In the genomic region with DNA sequence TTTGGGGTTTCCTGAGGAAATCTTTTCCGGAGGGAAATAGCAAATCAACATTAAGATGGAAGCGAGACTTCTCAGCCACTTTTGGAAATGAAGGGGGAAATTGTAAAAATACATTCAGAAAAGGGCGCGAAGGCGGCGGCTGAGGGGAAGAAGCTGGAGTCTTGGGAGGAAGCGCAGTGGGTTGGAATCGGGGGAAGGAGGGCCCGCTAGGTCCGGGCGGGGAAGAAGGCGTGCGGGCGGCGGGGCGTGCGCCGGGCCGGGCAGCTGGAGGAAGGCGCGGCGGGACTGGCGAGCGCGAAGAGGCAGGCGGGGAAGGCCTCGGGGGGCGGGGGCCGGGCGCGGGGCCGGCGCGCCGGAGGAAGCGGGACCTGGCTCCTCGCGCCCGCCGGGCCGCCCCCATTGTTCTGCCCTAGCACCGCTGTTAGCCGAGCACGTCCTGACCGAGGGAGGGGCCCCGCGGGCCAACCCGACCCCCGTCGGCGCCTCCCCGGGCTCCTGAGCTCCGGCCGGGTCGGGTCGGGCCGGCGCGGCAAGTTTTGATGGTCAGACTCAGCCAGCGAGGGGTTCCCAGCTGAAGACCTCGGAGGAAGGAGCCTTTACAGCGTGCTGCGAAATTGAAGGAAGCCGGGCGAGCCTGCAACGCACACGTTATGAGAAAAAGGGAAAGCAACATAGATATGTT, we compare ENCODE assay signal across 8 cellular contexts. TPM values are rescaled to one million over a fixed set of nuclear protein-coding genes. Genes with fewer than 3 reads are reported as not detected.
A peak's percentile ranks its signal among the peaks of the same experiment; 100 is the strongest.
DNase-seq lines count a peak whose midpoint lies in the region; ATAC-seq, FAIRE-seq and TF ChIP-seq lines count a peak whose summit lies in the region.

No MANE protein-coding gene starts in this region.

- no peak for FAIRE-seq in HepG2 (lab: Jason Lieb, UNC)

- intact Hi-C loops in dendritic cell treated with granulocyte-macrophage colony-stimulating factor and Interleukin-4, amounts not matched to agents 40 ng/mL and 50 ng/mL, for 4 days (cut with micrococcal nuclease): loop anchor here (1.0 to 10.0 kb wide), 5 partner anchors 7 to 1188 kb away; a partner anchor contains a TSS
- intact Hi-C loops in HepG2 (cut with micrococcal nuclease; ENCODE audit: unreplicated experiment): no loop called here

- no peaks in the 10 kb centered on the region for H3K36me3 Mint-ChIP-seq in WTC11
- peaks cover 11% of the 10 kb centered on the region for H3K36me3 Mint-ChIP-seq in dendritic cell treated with granulocyte-macrophage colony-stimulating factor and Interleukin-4, amounts not matched to agents 40 ng/mL and 50 ng/mL, for 4 days (ENCODE audit: low read depth)

- H3K4me1 Mint-ChIP-seq in WTC11: peaks cover 47% of the 10 kb centered on the region
- H3K4me1 Mint-ChIP-seq in dendritic cell treated with granulocyte-macrophage colony-stimulating factor and Interleukin-4, amounts not matched to agents 40 ng/mL and 50 ng/mL, for 4 days (ENCODE audit: low read depth): peaks cover 30% of the 10 kb centered on the region

- H3K4me3 Mint-ChIP-seq in WTC11: peak overlapping the region; percentile 86
- peak overlapping the region; percentile 82 for H3K4me3 Mint-ChIP-seq in dendritic cell treated with granulocyte-macrophage colony-stimulating factor and Interleukin-4, amounts not matched to agents 40 ng/mL and 50 ng/mL, for 4 days

- no peaks in the 10 kb centered on the region for H3K27me3 Mint-ChIP-seq in WTC11 (ENCODE audit: low read depth)
- H3K27me3 Mint-ChIP-seq in dendritic cell treated with granulocyte-macrophage colony-stimulating factor and Interleukin-4, amounts not matched to agents 40 ng/mL and 50 ng/mL, for 4 days: peaks cover 5% of the 10 kb centered on the region

- H3K4me2 ChIP-seq in HepG2 (ENCODE audit: low read depth, low read length): peak overlapping the region; percentile 85

- no peak overlapping the region for H2AFZ ChIP-seq in HepG2 (ENCODE audit: low read length)

- peak; percentile 38 for DNase-seq in NCI-H1105 treated with DMSO at 0.1 percent for 48 hours (lab: John Stamatoyannopoulos, UW)
- DNase-seq in NCI-H1105 (lab: John Stamatoyannopoulos, UW): no peak
- peak; percentile 78 for DNase-seq in WTC11 (ENCODE audit: low spot score)
- peak; percentile 70 for DNase-seq in HepG2 (ENCODE audit: low spot score)
- DNase-seq in stimulated activated CD4-positive, alpha-beta T cell treated with anti-CD3 and anti-CD28 coated beads, Interleukin-4, amount 100 ng/mL, for 24 hours: peak; percentile 40
- no peak for DNase-seq in NOMO-1 treated with DMSO at 0.1 percent for 48 hours (lab: John Stamatoyannopoulos, UW; ENCODE audit: unreplicated experiment)

- WGBS in HUES64: under 1% methylated on average over 67 of the region's 67 CpGs
- under 1% methylated on average over 41 of the region's 67 CpGs for WGBS in HepG2 (ENCODE audit: low lambda C conversion rate)

- H3K9me3 Mint-ChIP-seq in WTC11: no peaks in the 10 kb centered on the region
- H3K9me3 Mint-ChIP-seq in dendritic cell treated with granulocyte-macrophage colony-stimulating factor and Interleukin-4, amounts not matched to agents 40 ng/mL and 50 ng/mL, for 4 days: no peaks in the 10 kb centered on the region

- ATAC-seq in WTC11 (peak; percentile 14), HepG2 (peak; percentile 68)

- TF ChIP-seq RAD21 in HepG2 (CRISPR knock-in tag; IDR thresholded peaks at IDR 0.05): peak; percentile 51

- peaks cover 64% of the 10 kb centered on the region for H3K4me1 ChIP-seq in HUES64 (ENCODE audit: insufficient read depth, low read length)
- peaks cover 41% of the 10 kb centered on the region for H3K4me1 ChIP-seq in HepG2 (ENCODE audit: insufficient read depth, low read length)

- in situ Hi-C loops in HepG2 (cut with HindIII; ENCODE audit: extremely low pct_ligation_motif_present, low pct_unique_long_range_greater_than_20kb): no loop called here

- CTCF ChIA-PET in WTC11 (lab: Charles Lee): interaction anchor here (0.7 to 1.7 kb wide), 3 partner anchors 9 to 427 kb away, joined by 3 to 5 read pairs (median 4); no protein-coding TSS in a partner anchor
- CTCF ChIA-PET in HepG2 (lab: Yijun Ruan, JAX; ENCODE audit: low intra/inter-chr PET ratio, low total read pairs): interaction anchor here (2.7 kb wide), 1 partner anchor 31 kb away, joined by 6 read pairs; no protein-coding TSS in a partner anchor

- TF ChIP-seq CTCF in WTC11 (IDR thresholded peaks at IDR 0.05): no peak
- TF ChIP-seq CTCF in HepG2 (CRISPR knock-in tag; IDR thresholded peaks at IDR 0.05): no peak

- peak overlapping the region; percentile 74 for H3K4me3 ChIP-seq in HUES64 (ENCODE audit: low read length)
- H3K4me3 ChIP-seq in HepG2 (replicated peaks in 1 of 3; ENCODE audit: insufficient read depth in 1 of 3, low read depth in 2 of 3, low read length in 3 of 3): peak overlapping the region; percentile 51 to 79 (median 77)

- no peaks in the 10 kb centered on the region for H3K9me3 ChIP-seq in HUES64 (ENCODE audit: insufficient read depth, low read depth, low read length)
- H3K9me3 ChIP-seq in HepG2 (ENCODE audit: low read length): no peaks in the 10 kb centered on the region

- H3K9ac ChIP-seq in HUES64 (ENCODE audit: low read depth, low read length) (peak overlapping the region; percentile 98), HepG2 (ENCODE audit: insufficient read depth, low read depth, low read length) (peak overlapping the region; percentile 92)

- peaks cover 45% of the 10 kb centered on the region for H3K79me2 ChIP-seq in HepG2 (ENCODE audit: insufficient read depth, low read length)

- BruUV-seq in HepG2 (replicated peaks; lab: Mats Ljungman, UMichigan): no TSS peak

- H3K27ac ChIP-seq in HUES64 (ENCODE audit: low read depth, low read length) (peak overlapping the region; percentile 100), HepG2 (ENCODE audit: extremely low read length, insufficient read depth, low read length) (peak overlapping the region; percentile 95)

- 0 out of 4 replicates have a peak, but pooled peaks of 1 of the 2 experiments have one; percentile 37 for TF ChIP-seq EP300 in HepG2 (IDR thresholded peaks at IDR 0.05; ENCODE audit: low read depth in 2 of 2, low read length in 2 of 2)
- TF ChIP-seq EP300 in HepG2 (CRISPR knock-in tag; IDR thresholded peaks at IDR 0.05; ENCODE audit: borderline replicate concordance): no peak

- H3K27me3 ChIP-seq in HUES64 (ENCODE audit: insufficient read depth, low read length) (no peaks in the 10 kb centered on the region), HepG2 (ENCODE audit: control insufficient read depth in 1 of 2, insufficient read depth in 2 of 2, low read length in 2 of 2) (no peaks in the 10 kb centered on the region)

- no peaks in the 10 kb centered on the region for H3K36me3 ChIP-seq in HUES64 (ENCODE audit: insufficient read depth, low read length)
- H3K36me3 ChIP-seq in HepG2 (replicated peaks in 1 of 2; ENCODE audit: control insufficient read depth in 1 of 2, insufficient read depth in 2 of 2, low read length in 2 of 2): no peaks in the 10 kb centered on the region

- peak overlapping the region; percentile 99 for H3K27ac Mint-ChIP-seq in WTC11
- H3K27ac Mint-ChIP-seq in dendritic cell treated with granulocyte-macrophage colony-stimulating factor and Interleukin-4, amounts not matched to agents 40 ng/mL and 50 ng/mL, for 4 days: peak overlapping the region; percentile 97

- TF ChIP-seq POLR2A in HepG2 (IDR thresholded peaks at IDR 0.05; ENCODE audit: insufficient read depth in 1 of 2, low read depth in 2 of 2, low read length in 2 of 2): peak in 1 of 2 experiments; percentile 49; a peak in 1 of 4 replicates

- no peaks in the 10 kb centered on the region for H4K20me1 ChIP-seq in HepG2 (ENCODE audit: insufficient read depth, low read length)

- POLR2A ChIA-PET in WTC11 (lab: Charles Lee): interaction anchor here (0.6 to 5.1 kb wide), 12 partner anchors 9 to 405 kb away, joined by 3 to 155 read pairs (median 6); no protein-coding TSS in a partner anchor
- POLR2A ChIA-PET in HepG2 (lab: Yijun Ruan, JAX): interaction anchor here (0.7 to 5.0 kb wide), 12 partner anchors 9 to 198 kb away, joined by 3 to 294 read pairs (median 10); no protein-coding TSS in a partner anchor

RNA-seq across cellular contexts. Expression of a gene that starts 1.6 kb away (rescaled TPM):
- polyA plus RNA-seq in HUES64 (2013, experiment 1 of 2): 7.8 TPM
- 13.9 TPM for polyA plus RNA-seq in HUES64 (2013, experiment 2 of 2)
- total RNA-seq in WTC11 (2021): 9.4 to 12.9 TPM (median 11.8 TPM) in 3 replicates
- total RNA-seq in HepG2 (2016; rRNA removed; fragmentation: Illumina TruSeq; extraction: Trizol): 1.4 and 1.5 TPM in 2 replicates
- total RNA-seq in HepG2 (2016; cell fraction: cytosol; rRNA removed; fragmentation: Illumina TruSeq; extraction: Trizol; ENCODE audit: low read depth): 0.35 and 0.40 TPM in 2 replicates
- total RNA-seq in HepG2 (2016; cell fraction: insoluble cytoplasmic fraction; rRNA removed; fragmentation: Illumina TruSeq; extraction: Trizol): 1.1 and 1.2 TPM in 2 replicates
- 1.1 TPM in 2 replicates for total RNA-seq in HepG2 (2016; cell fraction: membrane; rRNA removed; fragmentation: Illumina TruSeq; extraction: Trizol)
- total RNA-seq in HepG2 (2016; cell fraction: nucleus; rRNA removed; fragmentation: Illumina TruSeq; extraction: Trizol): 1.4 TPM in 2 replicates
- 0.29 and 0.73 TPM in 2 replicates for polyA plus RNA-seq in HepG2 (2011; rRNA removed)
- 0.17 and 0.19 TPM in 2 replicates for polyA plus RNA-seq in HepG2 (2011; cell fraction: cytosol; rRNA removed)
- 0.45 and 0.59 TPM in 2 replicates for polyA plus RNA-seq in HepG2 (2011; cell fraction: nucleus; rRNA removed)
- 0.24 and 0.85 TPM in 2 replicates for polyA plus RNA-seq in HepG2 (2012)
- polyA plus RNA-seq in HepG2 (2016; cell fraction: cytosol; fragmentation: Illumina TruSeq; extraction: Trizol; ENCODE audit: low read depth): 0.11 and 0.58 TPM in 2 replicates
- polyA plus RNA-seq in HepG2 (2016; cell fraction: insoluble cytoplasmic fraction; fragmentation: Illumina TruSeq; extraction: Trizol; ENCODE audit: low read depth): 0.67 and 0.78 TPM in 2 replicates
- 0.33 and 0.58 TPM in 2 replicates for polyA plus RNA-seq in HepG2 (2016; cell fraction: membrane; fragmentation: Illumina TruSeq; extraction: Trizol; ENCODE audit: low read depth)
- 2.7 and 2.8 TPM in 2 replicates for polyA plus RNA-seq in HepG2 (2016; cell fraction: nucleus; fragmentation: Illumina TruSeq; extraction: Trizol; ENCODE audit: insufficient read depth, low read depth)
- polyA minus RNA-seq in HepG2 (2011; rRNA and poly(A)+ RNA removed; ENCODE audit: low replicate concordance): 0.12 and 0.28 TPM in 2 replicates
- polyA minus RNA-seq in HepG2 (2011; cell fraction: cytosol; rRNA and poly(A)+ RNA removed): 0.49 and 0.88 TPM in 2 replicates
- polyA minus RNA-seq in HepG2 (2011; cell fraction: nucleus; rRNA and poly(A)+ RNA removed): 0.50 and 0.52 TPM in 2 replicates

RNA-seq across cellular contexts. Expression of a gene that starts 6.9 kb away (rescaled TPM):
- 33.7 TPM for polyA plus RNA-seq in HUES64 (2013, experiment 1 of 2)
- polyA plus RNA-seq in HUES64 (2013, experiment 2 of 2): 38.4 TPM
- 52.7 to 60.3 TPM (median 60.1 TPM) in 3 replicates for total RNA-seq in WTC11 (2021)
- 39.3 and 51.3 TPM in 2 replicates for total RNA-seq in HepG2 (2016; rRNA removed; fragmentation: Illumina TruSeq; extraction: Trizol)
- total RNA-seq in HepG2 (2016; cell fraction: cytosol; rRNA removed; fragmentation: Illumina TruSeq; extraction: Trizol; ENCODE audit: low read depth): 32.5 and 35.1 TPM in 2 replicates
- total RNA-seq in HepG2 (2016; cell fraction: insoluble cytoplasmic fraction; rRNA removed; fragmentation: Illumina TruSeq; extraction: Trizol): 40.6 and 48.2 TPM in 2 replicates
- 43.6 and 51.5 TPM in 2 replicates for total RNA-seq in HepG2 (2016; cell fraction: membrane; rRNA removed; fragmentation: Illumina TruSeq; extraction: Trizol)
- total RNA-seq in HepG2 (2016; cell fraction: nucleus; rRNA removed; fragmentation: Illumina TruSeq; extraction: Trizol): 132 and 141 TPM in 2 replicates
- polyA plus RNA-seq in HepG2 (2011; rRNA removed): 72.1 and 84.1 TPM in 2 replicates
- 52.6 and 55.4 TPM in 2 replicates for polyA plus RNA-seq in HepG2 (2011; cell fraction: cytosol; rRNA removed)
- 70.8 and 78.9 TPM in 2 replicates for polyA plus RNA-seq in HepG2 (2011; cell fraction: nucleus; rRNA removed)
- polyA plus RNA-seq in HepG2 (2012): 36.4 and 36.6 TPM in 2 replicates
- 39.6 and 43.2 TPM in 2 replicates for polyA plus RNA-seq in HepG2 (2016; cell fraction: cytosol; fragmentation: Illumina TruSeq; extraction: Trizol; ENCODE audit: low read depth)
- polyA plus RNA-seq in HepG2 (2016; cell fraction: insoluble cytoplasmic fraction; fragmentation: Illumina TruSeq; extraction: Trizol; ENCODE audit: low read depth): 41.2 and 47.5 TPM in 2 replicates
- polyA plus RNA-seq in HepG2 (2016; cell fraction: membrane; fragmentation: Illumina TruSeq; extraction: Trizol; ENCODE audit: low read depth): 46.0 and 49.8 TPM in 2 replicates
- 59.3 and 60.4 TPM in 2 replicates for polyA plus RNA-seq in HepG2 (2016; cell fraction: nucleus; fragmentation: Illumina TruSeq; extraction: Trizol; ENCODE audit: insufficient read depth, low read depth)
- 65.5 and 210 TPM in 2 replicates for polyA minus RNA-seq in HepG2 (2011; rRNA and poly(A)+ RNA removed; ENCODE audit: low replicate concordance)
- 28.0 and 33.0 TPM in 2 replicates for polyA minus RNA-seq in HepG2 (2011; cell fraction: cytosol; rRNA and poly(A)+ RNA removed)
- polyA minus RNA-seq in HepG2 (2011; cell fraction: nucleus; rRNA and poly(A)+ RNA removed): 342 and 460 TPM in 2 replicates

Comparison
In these comparisons a context has a peak if more than half of its experiments do, and no peak if none do; other contexts are left out.
1. DNase-seq: peak in NCI-H1105 treated with DMSO at 0.1 percent for 48 hours (single experiment), WTC11 (single experiment), HepG2 (single experiment) and stimulated activated CD4-positive, alpha-beta T cell treated with anti-CD3 and anti-CD28 coated beads, Interleukin-4, amount 100 ng/mL, for 24 hours (single experiment); none in NCI-H1105 (single experiment) and NOMO-1 treated with DMSO at 0.1 percent for 48 hours (single experiment).